In the genomic region with DNA sequence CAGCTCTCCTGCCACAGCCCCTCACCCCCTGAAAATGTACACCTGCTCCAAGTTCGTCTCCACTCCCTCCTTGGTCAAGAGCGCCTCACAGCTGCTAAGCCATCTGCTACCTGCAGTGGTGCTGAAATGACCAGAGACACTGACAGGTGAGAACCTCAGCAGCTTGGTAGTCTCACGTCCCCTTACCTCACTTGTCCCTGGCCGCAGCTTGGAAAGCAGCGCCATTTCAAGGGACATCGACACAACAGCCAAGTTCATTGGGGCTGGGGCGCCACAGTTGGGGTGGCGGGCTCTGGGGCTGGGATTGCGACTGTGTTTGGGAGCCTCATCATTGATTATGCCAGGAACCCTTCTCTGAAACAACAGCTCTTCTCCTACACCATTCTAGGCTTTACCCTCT, we compare ENCODE assay signal across 21 cellular contexts. TPM values are rescaled to one million over a fixed set of nuclear protein-coding genes. Genes with fewer than 3 reads are reported as not detected.
DNase-seq lines count a peak whose midpoint lies in the region; ATAC-seq, FAIRE-seq and TF ChIP-seq lines count a peak whose summit lies in the region.
"Had no signal": no experiment of that assay in that cellular context is flagged by ENCODE, and none has a peak within 500 bp of the region (broad histone marks: within the 10 kb centered on the region; RNA-seq: fewer than 3 reads in every experiment).

No MANE protein-coding gene starts in this region.

- peak overlapping the region; percentile 88 for H3K27ac Mint-ChIP-seq in activated CD4-positive, alpha-beta T cell treated with anti-CD3 and anti-CD28 coated beads for 36 hours
- peak overlapping the region; percentile 82 for H3K27ac Mint-ChIP-seq in activated naive CD8-positive, alpha-beta T cell treated with anti-CD3 and anti-CD28 coated beads for 36 hours

- H3K4me1 ChIP-seq in neutrophil (ENCODE audit: control insufficient read depth in 1 of 2, insufficient read depth in 1 of 2, low read depth in 1 of 2, low read length in 1 of 2), result peaks cover 66 to 78% of the 10 kb centered on the region in 2 experiments
- H3K4me1 ChIP-seq: HAP-1, parathyroid adenoma had no signal

- H3K4me1 Mint-ChIP-seq in activated CD4-positive, alpha-beta T cell treated with anti-CD3 and anti-CD28 coated beads for 36 hours, result peaks cover 86% of the 10 kb centered on the region
- peaks cover 86% of the 10 kb centered on the region for H3K4me1 Mint-ChIP-seq in activated naive CD8-positive, alpha-beta T cell treated with anti-CD3 and anti-CD28 coated beads for 36 hours

- intact Hi-C loops in activated CD4-positive, alpha-beta T cell treated with anti-CD3 and anti-CD28 coated beads for 36 hours (cut with DNase I, micrococcal nuclease), result no loop called here

- no peaks in the 10 kb centered on the region for H3K9me3 ChIP-seq in neutrophil
- H3K9me3 ChIP-seq: HAP-1, mucosa of descending colon had no signal

- peak overlapping the region; percentile 25 for H3K4me3 Mint-ChIP-seq in activated CD4-positive, alpha-beta T cell treated with anti-CD3 and anti-CD28 coated beads for 36 hours
- peak overlapping the region; percentile 44 for H3K4me3 Mint-ChIP-seq in activated naive CD8-positive, alpha-beta T cell treated with anti-CD3 and anti-CD28 coated beads for 36 hours

- POLR2A ChIA-PET in activated CD4-positive, alpha-beta T cell treated with anti-CD3 and anti-CD28 coated beads for 36 hours (lab: Charles Lee), result interaction anchor here (0.7 kb wide), 1 partner anchor 23 kb away, joined by 4 read pairs; no protein-coding TSS in a partner anchor
- POLR2A ChIA-PET in HEK293T (lab: Yijun Ruan, JAX), result no interaction called here

- FAIRE-seq in GM19239 (lab: Jason Lieb, UNC), result peak; percentile 4
- FAIRE-seq: bronchial epithelial cell, HepG2, small intestine had no signal

- H3K4me3 ChIP-seq in neutrophil (ENCODE audit: low read depth in 1 of 2, low read length in 1 of 2), result no peak overlapping the region
- H3K4me3 ChIP-seq: HAP-1, mucosa of descending colon had no signal

- TF ChIP-seq CTCF in neutrophil (IDR thresholded peaks at IDR 0.05), result no peak

- CTCF ChIA-PET in activated CD4-positive, alpha-beta T cell treated with anti-CD3 and anti-CD28 coated beads for 36 hours (lab: Charles Lee), result interaction anchor here (0.6 to 3.0 kb wide), 6 partner anchors 45 to 149 kb away, joined by 3 to 17 read pairs (median 4); no protein-coding TSS in a partner anchor
- CTCF ChIA-PET in HEK293T (lab: Yijun Ruan, JAX), result no interaction called here

- peaks cover 34% of the 10 kb centered on the region for H3K36me3 Mint-ChIP-seq in activated CD4-positive, alpha-beta T cell treated with anti-CD3 and anti-CD28 coated beads for 36 hours (ENCODE audit: low read depth)
- H3K36me3 Mint-ChIP-seq in activated naive CD8-positive, alpha-beta T cell treated with anti-CD3 and anti-CD28 coated beads for 36 hours, result peaks cover 45% of the 10 kb centered on the region

- ATAC-seq in activated CD4-positive, alpha-beta T cell treated with anti-CD3 and anti-CD28 coated beads for 36 hours, result no peak
- ATAC-seq: HepG2, left cardiac atrium, mucosa of descending colon had no signal

- no peaks in the 10 kb centered on the region for H3K36me3 ChIP-seq in neutrophil
- H3K36me3 ChIP-seq: HAP-1 had no signal

- no peaks in the 10 kb centered on the region for H3K27me3 Mint-ChIP-seq in activated CD4-positive, alpha-beta T cell treated with anti-CD3 and anti-CD28 coated beads for 36 hours
- no peaks in the 10 kb centered on the region for H3K27me3 Mint-ChIP-seq in activated naive CD8-positive, alpha-beta T cell treated with anti-CD3 and anti-CD28 coated beads for 36 hours

- no peaks in the 10 kb centered on the region for H3K27me3 ChIP-seq in neutrophil

- DNase-seq in activated CD4-positive, alpha-beta T cell treated with anti-CD3 and anti-CD28 coated beads for 36 hours, result no peak
- DNase-seq in activated CD4-positive, alpha-beta T cell treated with anti-CD3 and anti-CD28 coated beads for 1 hour, result no peak
- DNase-seq in GM19239 (ENCODE audit: insufficient read length, low spot score) (no peak), NCI-H1930 (lab: John Stamatoyannopoulos, UW) (no peak), HEK293T (ENCODE audit: extremely low spot score) (no peak)
- DNase-seq in activated naive CD8-positive, alpha-beta T cell treated with anti-CD3 and anti-CD28 coated beads for 36 hours, result no peak
- DNase-seq in stimulated activated CD4-positive, alpha-beta T cell treated with anti-CD3 and anti-CD28 coated beads, Interleukin-4, amount 100 ng/mL, for 4 hours, result no peak
- DNase-seq: effector CD8-positive, alpha-beta T cell; hippocampal formation; left cardiac atrium; MM.1S; NCI-H2081; SHP77; small intestine; T-helper 9 cell had no signal

- H3K27ac ChIP-seq in neutrophil, result peak overlapping the region; percentile 46
- H3K27ac ChIP-seq: parathyroid adenoma had no signal

- peaks cover 2% of the 10 kb centered on the region for H3K9me3 Mint-ChIP-seq in activated CD4-positive, alpha-beta T cell treated with anti-CD3 and anti-CD28 coated beads for 36 hours (ENCODE audit: low read depth)
- peaks cover 5% of the 10 kb centered on the region for H3K9me3 Mint-ChIP-seq in activated naive CD8-positive, alpha-beta T cell treated with anti-CD3 and anti-CD28 coated beads for 36 hours

TF ChIP-seq in HEK293T, 16 proteins besides CTCF, POLR2A, EP300 and RAD21:
- TF ChIP-seq SP1 (IDR thresholded peaks at IDR 0.05) (no peak), CTBP1 (IDR thresholded peaks at IDR 0.05; ENCODE audit: borderline replicate concordance) (no peak), ZNF384 (IDR thresholded peaks at IDR 0.05) (no peak), SUZ12 (IDR thresholded peaks at IDR 0.05) (no peak), FOXA1 (IDR thresholded peaks at IDR 0.05) (no peak), ELF4 (IDR thresholded peaks at IDR 0.05) (no peak)
- TF ChIP-seq, protein P1, sequence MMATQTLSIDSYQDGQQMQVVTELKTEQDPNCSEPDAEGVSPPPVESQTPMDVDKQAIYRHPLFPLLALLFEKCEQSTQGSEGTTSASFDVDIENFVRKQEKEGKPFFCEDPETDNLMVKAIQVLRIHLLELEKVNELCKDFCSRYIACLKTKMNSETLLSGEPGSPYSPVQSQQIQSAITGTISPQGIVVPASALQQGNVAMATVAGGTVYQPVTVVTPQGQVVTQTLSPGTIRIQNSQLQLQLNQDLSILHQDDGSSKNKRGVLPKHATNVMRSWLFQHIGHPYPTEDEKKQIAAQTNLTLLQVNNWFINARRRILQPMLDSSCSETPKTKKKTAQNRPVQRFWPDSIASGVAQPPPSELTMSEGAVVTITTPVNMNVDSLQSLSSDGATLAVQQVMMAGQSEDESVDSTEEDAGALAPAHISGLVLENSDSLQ (IDR thresholded peaks at IDR 0.05), result no peak

RNA-seq across cellular contexts. Expression of gene ANKRD44, which starts 47.5 kb away (rescaled TPM):
- 100 to 1,000 TPM; 122 to 181 TPM for total RNA-seq in activated CD4-positive, alpha-beta T cell treated with anti-CD3 and anti-CD28 coated beads for 36 hours
- total RNA-seq in activated naive CD8-positive, alpha-beta T cell treated with anti-CD3 and anti-CD28 coated beads for 36 hours, result 100 to 1,000 TPM; 118 to 121 TPM
